Comparison of ENCODE assay signal across 5 cellular contexts in genomic region chr3:182122779-182123178, GRCh38.
"Had no signal": no experiment of that assay in that cellular context is flagged by ENCODE, and none has a peak within 500 bp of the region (broad histone marks: within the 10 kb centered on the region; RNA-seq: fewer than 3 reads in every experiment).

No MANE protein-coding gene starts in this region.

- DNase-seq: GM23248, H9, HCEC 1CT, KBM-7 had no signal

- H2AFZ ChIP-seq: GM23248 had no signal

- H3K4me3 ChIP-seq: GM23248 had no signal

- H3K27ac ChIP-seq: GM23248, HL-60 had no signal

- H3K9ac ChIP-seq: GM23248 had no signal
